Comparison of ENCODE assay signal across 22 cellular contexts in genomic region chr3:33380653-33381052, GRCh38.
"Had no signal": no experiment of that assay in that cellular context is flagged by ENCODE, and none has a peak within 500 bp of the region (broad histone marks: within the 10 kb centered on the region; RNA-seq: fewer than 3 reads in every experiment).

No MANE protein-coding gene starts in this region.

- H3K36me3 Mint-ChIP-seq: activated naive CD8-positive, alpha-beta T cell; memory B cell; naive thymus-derived CD8-positive, alpha-beta T cell had no signal

- H3K4me3 Mint-ChIP-seq: activated CD4-positive, alpha-beta T cell treated with anti-CD3 and anti-CD28 coated beads for 36 hours; activated naive CD8-positive, alpha-beta T cell; central memory CD8-positive, alpha-beta T cell; memory B cell; naive thymus-derived CD8-positive, alpha-beta T cell had no signal

- H3K27me3 Mint-ChIP-seq: activated CD4-positive, alpha-beta T cell treated with anti-CD3 and anti-CD28 coated beads for 36 hours; activated naive CD8-positive, alpha-beta T cell; central memory CD8-positive, alpha-beta T cell; memory B cell; naive thymus-derived CD8-positive, alpha-beta T cell had no signal

- H3K4me1 Mint-ChIP-seq: central memory CD8-positive, alpha-beta T cell had no signal

- H3K27ac Mint-ChIP-seq: activated CD4-positive, alpha-beta T cell treated with anti-CD3 and anti-CD28 coated beads for 36 hours; activated naive CD8-positive, alpha-beta T cell; memory B cell had no signal

- ATAC-seq: activated CD4-positive, alpha-beta T cell treated with anti-CD3 and anti-CD28 coated beads for 36 hours; left cardiac atrium; naive thymus-derived CD8-positive, alpha-beta T cell; upper lobe of right lung had no signal

- H3K9me3 Mint-ChIP-seq: central memory CD8-positive, alpha-beta T cell; memory B cell; naive thymus-derived CD8-positive, alpha-beta T cell had no signal

- DNase-seq: activated CD4-positive, alpha-beta T cell treated with anti-CD3 and anti-CD28 coated beads for 36 hours; activated CD4-positive, CD25-positive, alpha-beta regulatory T cell; activated effector memory CD4-positive, alpha-beta T cell treated with Interleukin-2 at 50 U/mL for 16 hours; activated naive CD4-positive, alpha-beta T cell treated with Interleukin-2 at 50 U/mL for 16 hours; activated T-cell treated with anti-CD3 and anti-CD28 coated beads for 4 hours; anterior cingulate cortex; dermis blood vessel endothelial cell; effector CD4-positive, alpha-beta T cell; foreskin melanocyte; left cardiac atrium; midbrain; naive thymus-derived CD8-positive, alpha-beta T cell; retina; sigmoid colon; stimulated activated CD4-positive, alpha-beta T cell treated with anti-CD3 and anti-CD28 coated beads, Interleukin-15, amount 100 ng/mL, for 24 hours; stimulated activated CD4-positive, alpha-beta T cell treated with anti-CD3 and anti-CD28 coated beads, Interleukin-2, amount 100 ng/mL, for 24 hours; stimulated activated naive CD4-positive, alpha-beta T cell; tibial artery; upper lobe of right lung had no signal
